In genomic region chr9:133242991-133243390, GRCh38 we compare ENCODE assay signal across 32 cellular contexts. TPM values are rescaled to one million over a fixed set of nuclear protein-coding genes. Genes with fewer than 3 reads are reported as not detected.
"Had no signal": no experiment of that assay in that cellular context is flagged by ENCODE, and none has a peak within 500 bp of the region (broad histone marks: within the 10 kb centered on the region; RNA-seq: fewer than 3 reads in every experiment).

No MANE protein-coding gene starts in this region.

- H3K27ac ChIP-seq: heart right ventricle, left ventricle myocardium inferior, ovary, prostate gland, sigmoid colon, spleen, transverse colon, upper lobe of left lung, vagina had no signal

- DNase-seq: heart right ventricle; hypothalamus; immature natural killer cell; left ventricle myocardium inferior; mesendoderm; naive B cell; natural killer cell; ovary; retina; right cardiac atrium; small intestine; spleen; stimulated activated CD4-positive, alpha-beta T cell treated with anti-CD3 and anti-CD28 coated beads, Interleukin-4, amount 100 ng/mL, for 4 hours; stimulated activated CD8-positive, alpha-beta memory T cell treated with anti-CD3 and anti-CD28 coated beads, Interleukin-4, amount 100 ng/mL, for 48 hours; stimulated activated naive CD4-positive, alpha-beta T cell treated with Interleukin-2 at 50 U/mL for 16 hours; stimulated activated naive CD8-positive, alpha-beta T cell treated with anti-CD3 and anti-CD28 coated beads, Interleukin-15, amount 100 ng/mL, for 72 hours; substantia nigra; transverse colon; upper lobe of left lung had no signal

- H3K9me3 ChIP-seq: heart right ventricle, left ventricle myocardium inferior, ovary, prostate gland, sigmoid colon, spleen, transverse colon, upper lobe of left lung, vagina had no signal

- FAIRE-seq: islet of Langerhans, small intestine had no signal

- ATAC-seq: heart right ventricle; natural killer cell; right cardiac atrium; stimulated activated memory B cell treated with anti-CD40 and anti-IgM and Interleukin-4, amounts not matched to agents 10 μg/mL and 1 μg/mL and 100 μg/mL, for 72 hours; stimulated activated naive CD8-positive, alpha-beta T cell treated with anti-CD3 and anti-CD28 coated beads, Interleukin-15, amount 100 ng/mL, for 72 hours had no signal

- H3K36me3 ChIP-seq: heart right ventricle, left ventricle myocardium inferior, ovary, prostate gland, sigmoid colon, spleen, transverse colon, upper lobe of left lung, vagina had no signal

- H3K4me3 ChIP-seq: heart right ventricle, left ventricle myocardium inferior, lung, ovary, prostate gland, sigmoid colon, spleen, transverse colon, upper lobe of left lung, vagina had no signal

- H3K36me3 Mint-ChIP-seq: immature natural killer cell; mesothelial cell of epicardium; naive B cell; natural killer cell; stimulated activated memory B cell treated with anti-CD40 and anti-IgM and Interleukin-4, amounts not matched to agents 10 μg/mL and 1 μg/mL and 100 μg/mL, for 72 hours had no signal

- H3K4me3 Mint-ChIP-seq: immature natural killer cell; mesothelial cell of epicardium; naive B cell; natural killer cell; stimulated activated memory B cell treated with anti-CD40 and anti-IgM and Interleukin-4, amounts not matched to agents 10 μg/mL and 1 μg/mL and 100 μg/mL, for 72 hours; stimulated activated naive CD8-positive, alpha-beta T cell treated with anti-CD3 and anti-CD28 coated beads, Interleukin-15, amount 100 ng/mL, for 72 hours had no signal

- H3K27ac Mint-ChIP-seq: immature natural killer cell; mesothelial cell of epicardium; naive B cell; natural killer cell; stimulated activated memory B cell treated with anti-CD40 and anti-IgM and Interleukin-4, amounts not matched to agents 10 μg/mL and 1 μg/mL and 100 μg/mL, for 72 hours; stimulated activated naive CD8-positive, alpha-beta T cell treated with anti-CD3 and anti-CD28 coated beads, Interleukin-15, amount 100 ng/mL, for 72 hours had no signal

- H3K9me3 Mint-ChIP-seq: immature natural killer cell; mesothelial cell of epicardium; natural killer cell; stimulated activated memory B cell treated with anti-CD40 and anti-IgM and Interleukin-4, amounts not matched to agents 10 μg/mL and 1 μg/mL and 100 μg/mL, for 72 hours; stimulated activated naive CD8-positive, alpha-beta T cell treated with anti-CD3 and anti-CD28 coated beads, Interleukin-15, amount 100 ng/mL, for 72 hours had no signal

- H3K4me1 ChIP-seq: prostate gland had no signal

- H3K27me3 ChIP-seq: ovary, transverse colon, upper lobe of left lung, vagina had no signal

RNA-seq across cellular contexts. Expression of gene ABO, which starts 32.0 kb away (rescaled TPM):
- total RNA-seq: temporal lobe had no signal
- polyA plus RNA-seq: neural cell had no signal

RNA-seq across cellular contexts. Expression of gene OBP2B, which starts 33.9 kb away (rescaled TPM):
- total RNA-seq: kidney epithelial cell, left ventricle myocardium inferior, lung, mesothelial cell of epicardium, mononuclear cell, natural killer cell, omental fat pad, right cardiac atrium, sigmoid colon, temporal lobe, transverse colon, upper lobe of left lung, urinary bladder, vagina had no signal
- polyA plus RNA-seq: heart right ventricle, immature natural killer cell, lung, neural cell, ovary, right cardiac atrium, sigmoid colon, small intestine, urinary bladder had no signal
